1 cellular context compared by ENCODE assay signal in the genomic region with DNA sequence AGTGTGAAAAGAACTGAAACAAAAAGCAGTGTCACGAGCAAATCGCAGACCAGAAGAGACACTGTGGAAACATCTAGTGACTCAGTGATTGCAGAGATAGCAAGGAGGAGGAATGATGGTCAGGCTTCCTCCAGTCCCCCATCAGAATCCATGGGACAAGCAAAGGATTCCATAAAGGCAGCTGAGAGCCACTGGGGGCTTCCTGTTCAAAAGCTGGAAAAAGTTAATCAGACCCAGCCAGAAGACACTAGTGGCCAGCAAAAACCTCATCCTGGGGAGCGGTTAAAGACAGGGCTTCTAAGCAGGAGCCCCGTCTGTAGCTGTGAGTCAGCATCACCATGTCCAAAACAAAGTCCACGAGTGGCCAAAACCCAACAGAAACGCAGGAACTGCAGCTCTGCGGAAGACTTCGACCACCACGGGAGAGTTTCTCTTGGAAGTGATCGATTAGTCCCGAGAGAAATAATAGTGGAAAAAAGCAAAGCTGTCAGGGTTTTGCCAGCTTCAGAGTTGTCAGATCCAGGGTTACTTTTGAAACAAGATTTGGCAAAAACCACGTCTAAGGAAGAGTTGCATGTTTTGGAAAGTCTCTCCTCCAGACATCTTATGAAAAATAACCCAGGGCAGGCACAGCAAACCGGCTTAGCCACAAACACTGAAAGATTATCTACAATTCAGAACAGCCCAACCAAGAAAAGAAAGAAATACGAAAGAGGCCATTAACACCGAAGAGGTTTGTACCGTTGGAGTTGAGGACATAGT.
A peak's percentile ranks its signal among the peaks of the same experiment; 100 is the strongest.
TF ChIP-seq lines count a peak whose summit lies in the region.

No MANE protein-coding gene starts in this region.

TF ChIP-seq in SK-N-SH, 30 proteins besides CTCF, POLR2A, EP300 and RAD21 (continued from another document):
- TF ChIP-seq, protein P1, sequence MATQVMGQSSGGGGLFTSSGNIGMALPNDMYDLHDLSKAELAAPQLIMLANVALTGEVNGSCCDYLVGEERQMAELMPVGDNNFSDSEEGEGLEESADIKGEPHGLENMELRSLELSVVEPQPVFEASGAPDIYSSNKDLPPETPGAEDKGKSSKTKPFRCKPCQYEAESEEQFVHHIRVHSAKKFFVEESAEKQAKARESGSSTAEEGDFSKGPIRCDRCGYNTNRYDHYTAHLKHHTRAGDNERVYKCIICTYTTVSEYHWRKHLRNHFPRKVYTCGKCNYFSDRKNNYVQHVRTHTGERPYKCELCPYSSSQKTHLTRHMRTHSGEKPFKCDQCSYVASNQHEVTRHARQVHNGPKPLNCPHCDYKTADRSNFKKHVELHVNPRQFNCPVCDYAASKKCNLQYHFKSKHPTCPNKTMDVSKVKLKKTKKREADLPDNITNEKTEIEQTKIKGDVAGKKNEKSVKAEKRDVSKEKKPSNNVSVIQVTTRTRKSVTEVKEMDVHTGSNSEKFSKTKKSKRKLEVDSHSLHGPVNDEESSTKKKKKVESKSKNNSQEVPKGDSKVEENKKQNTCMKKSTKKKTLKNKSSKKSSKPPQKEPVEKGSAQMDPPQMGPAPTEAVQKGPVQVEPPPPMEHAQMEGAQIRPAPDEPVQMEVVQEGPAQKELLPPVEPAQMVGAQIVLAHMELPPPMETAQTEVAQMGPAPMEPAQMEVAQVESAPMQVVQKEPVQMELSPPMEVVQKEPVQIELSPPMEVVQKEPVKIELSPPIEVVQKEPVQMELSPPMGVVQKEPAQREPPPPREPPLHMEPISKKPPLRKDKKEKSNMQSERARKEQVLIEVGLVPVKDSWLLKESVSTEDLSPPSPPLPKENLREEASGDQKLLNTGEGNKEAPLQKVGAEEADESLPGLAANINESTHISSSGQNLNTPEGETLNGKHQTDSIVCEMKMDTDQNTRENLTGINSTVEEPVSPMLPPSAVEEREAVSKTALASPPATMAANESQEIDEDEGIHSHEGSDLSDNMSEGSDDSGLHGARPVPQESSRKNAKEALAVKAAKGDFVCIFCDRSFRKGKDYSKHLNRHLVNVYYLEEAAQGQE (IDR thresholded peaks at IDR 0.05; ENCODE audit: low read depth, low read length) = no peak
- TF ChIP-seq TCF12 (IDR thresholded peaks at IDR 0.05) (peak; percentile 57), RFX5 (IDR thresholded peaks at IDR 0.05; ENCODE audit: low read length) (no peak), RXRA (IDR thresholded peaks at IDR 0.05; ENCODE audit: borderline replicate concordance, low read depth) (no peak), FOSL2 (IDR thresholded peaks at IDR 0.05; ENCODE audit: borderline replicate concordance, low read depth) (peak; percentile 63; the same call in 1 of the 2 replicates), JUND (IDR thresholded peaks at IDR 0.05) (peak; percentile 74)
